In the genomic region with DNA sequence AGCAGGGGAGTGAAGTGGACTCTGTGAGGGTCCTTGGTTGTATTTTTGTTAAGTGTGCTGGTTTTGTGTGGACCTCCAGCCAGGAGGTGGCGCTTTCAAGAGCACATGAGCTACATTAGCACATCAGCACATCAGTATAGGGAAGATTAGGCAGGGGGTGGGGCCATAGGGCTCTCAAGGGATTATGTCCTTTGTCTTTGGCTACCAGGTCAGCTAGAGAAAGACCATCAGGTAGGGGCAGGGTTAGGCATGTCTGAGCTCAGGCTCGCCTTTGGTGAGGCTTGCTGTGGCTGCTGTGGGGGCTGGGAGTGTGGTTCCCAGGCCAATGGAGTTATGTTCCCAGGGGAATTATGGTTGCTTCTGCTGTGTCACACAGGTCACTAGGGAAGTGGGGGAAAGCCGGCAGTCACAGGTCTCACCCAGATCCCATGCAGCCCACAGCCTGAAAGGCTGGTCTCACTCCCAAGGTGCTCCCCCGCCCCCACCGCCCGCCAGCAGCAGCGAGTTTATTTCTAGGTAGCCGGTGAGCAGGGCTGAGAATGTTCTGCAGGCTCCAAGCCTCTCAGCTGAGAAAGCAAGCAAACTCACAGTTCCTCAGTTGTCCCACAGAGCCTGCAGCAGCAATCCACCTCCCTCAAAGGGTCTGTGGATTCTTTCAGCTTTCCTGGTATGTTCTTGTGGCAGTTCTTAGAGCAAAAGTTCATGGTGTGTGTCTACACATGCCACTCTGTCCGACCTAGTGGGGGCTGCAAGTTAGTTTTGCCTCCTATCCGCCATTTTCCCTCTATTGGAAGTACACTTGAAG, we compare ENCODE assay signal across 10 cellular contexts. TPM values are rescaled to one million over a fixed set of nuclear protein-coding genes. Genes with fewer than 3 reads are reported as not detected.
DNase-seq lines count a peak whose midpoint lies in the region; FAIRE-seq and TF ChIP-seq lines count a peak whose summit lies in the region.
"Had no signal": no experiment of that assay in that cellular context is flagged by ENCODE, and none has a peak within 500 bp of the region (broad histone marks: within the 10 kb centered on the region; RNA-seq: fewer than 3 reads in every experiment).

No MANE protein-coding gene starts in this region.

- H3K79me2 ChIP-seq in ACC112 (ENCODE audit: control insufficient read depth, insufficient read depth, low read length, unreplicated experiment): no peaks in the 10 kb centered on the region

- peak overlapping the region; percentile 63 to 95 (median 78) for H3K27ac Mint-ChIP-seq in IgD-negative memory B cell
- H3K27ac Mint-ChIP-seq in endodermal cell: no peak overlapping the region

- H3K4me3 ChIP-seq in ACC112 (ENCODE audit: low read depth, low read length) (peak overlapping the region; percentile 89), endodermal cell (ENCODE audit: low read length) (no peak overlapping the region), skin epidermis (peak overlapping the region in 5 of 7 experiments; percentile 23 to 41 (median 32)), MG63 (no peak overlapping the region; the same call in 1 of the 2 replicates)

- TF ChIP-seq POLR2A in GM12891 (IDR thresholded peaks at IDR 0.05; ENCODE audit: low read depth, low read length): 0 out of 2 replicates have a peak, but pooled peaks have one; percentile 31

- H3K36me3 ChIP-seq in ACC112 (ENCODE audit: insufficient read depth, low read length): no peaks in the 10 kb centered on the region
- no peaks in the 10 kb centered on the region for H3K36me3 ChIP-seq in endodermal cell (ENCODE audit: control insufficient read depth, insufficient read depth, low read length)
- H3K36me3 ChIP-seq in MG63: no peaks in the 10 kb centered on the region

- WGBS in endodermal cell (ENCODE audit: insufficient coverage in 1 of 2, insufficient read length in 1 of 2), 2 experiments: 86% methylated on average over 3 to 10 of the region's 10 CpGs

- peak; percentile 76 for FAIRE-seq in GM12891 (lab: Jason Lieb, UNC)

- H3K27me3 Mint-ChIP-seq in IgD-negative memory B cell (peaks cover 17% of the 10 kb centered on the region), endodermal cell (ENCODE audit: insufficient read depth) (peaks cover 36% of the 10 kb centered on the region)

- H3K9me3 Mint-ChIP-seq in IgD-negative memory B cell: peaks cover 0 to 8% (median 2%) of the 10 kb centered on the region in 3 donors
- H3K9me3 Mint-ChIP-seq in endodermal cell: peaks cover 24% of the 10 kb centered on the region

- TF ChIP-seq CTCF in endodermal cell (conservative IDR thresholded peaks at IDR 0.05): peak; percentile 53

- H3K9ac ChIP-seq in endodermal cell (ENCODE audit: extremely low read depth, low read length, poor library complexity, severe bottlenecking): no peak overlapping the region

- H3K9me3 ChIP-seq in endodermal cell (ENCODE audit: control insufficient read depth, low read length) (no peaks in the 10 kb centered on the region), MG63 (peaks cover 2% of the 10 kb centered on the region; the same call in 1 of the 2 replicates)

- DNase-seq in GM12891 (ENCODE audit: insufficient read length, low spot score) (no peak), SK-N-DZ (ENCODE audit: low spot score) (peak; percentile 70), endodermal cell (peak; percentile 85), MG63 (no peak)
- no peak for DNase-seq in activated CD8-positive, alpha-beta memory T cell treated with anti-CD3 and anti-CD28 coated beads for 24 hours

- H3K36me3 Mint-ChIP-seq in IgD-negative memory B cell (no peaks in the 10 kb centered on the region), endodermal cell (ENCODE audit: low read depth) (no peaks in the 10 kb centered on the region)

- H3K4me1 ChIP-seq in ACC112 (ENCODE audit: control insufficient read depth, insufficient read depth, low read length, unreplicated experiment) (peaks cover 20% of the 10 kb centered on the region), endodermal cell (ENCODE audit: control insufficient read depth, insufficient read depth, low read length) (no peaks in the 10 kb centered on the region)

- H3K4me1 Mint-ChIP-seq in IgD-negative memory B cell: peaks cover 7 to 16% (median 7%) of the 10 kb centered on the region in 3 donors
- H3K4me1 Mint-ChIP-seq in endodermal cell: no peaks in the 10 kb centered on the region

- H3K27me3 ChIP-seq in ACC112 (ENCODE audit: insufficient read depth, low read length): no peaks in the 10 kb centered on the region
- H3K27me3 ChIP-seq in endodermal cell (ENCODE audit: control insufficient read depth, insufficient read depth, low read length, poor library complexity, severe bottlenecking): peaks cover 17% of the 10 kb centered on the region
- H3K27me3 ChIP-seq in MG63: peaks cover 20% of the 10 kb centered on the region

- peak overlapping the region; percentile 51 to 98 (median 94) for H3K4me3 Mint-ChIP-seq in IgD-negative memory B cell
- H3K4me3 Mint-ChIP-seq in endodermal cell: no peak overlapping the region

- H2AFZ ChIP-seq in ACC112 (ENCODE audit: low read length, unreplicated experiment): peak overlapping the region; percentile 99

- H3K27ac ChIP-seq in ACC112 (ENCODE audit: low read depth, low read length) (peak overlapping the region; percentile 32), endodermal cell (ENCODE audit: low read depth, low read length) (no peak overlapping the region), skin epidermis (peak overlapping the region in 14 of 21 experiments; percentile 8 to 80 (median 46))
- H3K27ac ChIP-seq: HL-60 had no signal

TF ChIP-seq in GM12891, 5 proteins besides CTCF, POLR2A, EP300 and RAD21:
- no peak for TF ChIP-seq PAX5 (IDR thresholded peaks at IDR 0.05; ENCODE audit: insufficient read depth, low read length, severe bottlenecking)
- TF ChIP-seq SPI1 (IDR thresholded peaks at IDR 0.05; ENCODE audit: low read depth, low read length): no peak
- TF ChIP-seq TAF1 (IDR thresholded peaks at IDR 0.05; ENCODE audit: low read depth, low read length): peak; percentile 44; the same call in 1 of the 2 replicates
- TF ChIP-seq POU2F2 (IDR thresholded peaks at IDR 0.05; ENCODE audit: low read depth, low read length): no peak
- no peak for TF ChIP-seq POLR2AphosphoS5 (IDR thresholded peaks at IDR 0.05; ENCODE audit: low read depth, low read length)
TF ChIP-seq in GM12891: peak in this region for 1.

RNA-seq across cellular contexts. Expression of gene OR1J1, which starts 13.7 kb away (rescaled TPM):
- not detected for polyA plus RNA-seq in GM12891 (2012; ENCODE audit: low read depth, missing spikeins)
- polyA plus RNA-seq in IgD-negative memory B cell: not detected
- not detected in 2 replicates for polyA plus RNA-seq in SK-N-DZ (2014; cell fraction: cytosol; rRNA removed)
- not detected in 2 replicates for polyA plus RNA-seq in SK-N-DZ (2014; cell fraction: nucleus; rRNA removed)
- total RNA-seq in endodermal cell: not detected
- polyA plus RNA-seq in endodermal cell (2013, experiment 1 of 2): not detected
- polyA plus RNA-seq in endodermal cell (2013, experiment 2 of 2): not detected
- not detected in 2 replicates for total RNA-seq in MG63 (2014; rRNA removed; shearing (Covaris generic); ENCODE audit: low replicate concordance)
- total RNA-seq: left colon had no signal

RNA-seq across cellular contexts. Expression of gene OR1J2, which starts 46.6 kb away (rescaled TPM):
- polyA plus RNA-seq in GM12891 (2012; ENCODE audit: low read depth, missing spikeins): not detected
- not detected for polyA plus RNA-seq in IgD-negative memory B cell
- polyA plus RNA-seq in SK-N-DZ (2014; cell fraction: cytosol; rRNA removed): not detected in 2 replicates
- polyA plus RNA-seq in SK-N-DZ (2014; cell fraction: nucleus; rRNA removed): not detected in 2 replicates
- not detected for total RNA-seq in endodermal cell
- polyA plus RNA-seq in endodermal cell (2013, experiment 1 of 2): not detected
- not detected for polyA plus RNA-seq in endodermal cell (2013, experiment 2 of 2)
- total RNA-seq in MG63 (2014; rRNA removed; shearing (Covaris generic); ENCODE audit: low replicate concordance): not detected in 2 replicates
- total RNA-seq: left colon had no signal

RNA-seq across cellular contexts. Expression of gene OR1J4, which starts 54.9 kb away (rescaled TPM):
- not detected for polyA plus RNA-seq in GM12891 (2012; ENCODE audit: low read depth, missing spikeins)
- polyA plus RNA-seq in IgD-negative memory B cell: not detected
- not detected in 2 replicates for polyA plus RNA-seq in SK-N-DZ (2014; cell fraction: cytosol; rRNA removed)
- not detected in 2 replicates for polyA plus RNA-seq in SK-N-DZ (2014; cell fraction: nucleus; rRNA removed)
- not detected for total RNA-seq in endodermal cell
- polyA plus RNA-seq in endodermal cell (2013, experiment 1 of 2): not detected
- polyA plus RNA-seq in endodermal cell (2013, experiment 2 of 2): not detected
- not detected in 2 replicates for total RNA-seq in MG63 (2014; rRNA removed; shearing (Covaris generic); ENCODE audit: low replicate concordance)
- total RNA-seq: left colon had no signal

Comparison
In these comparisons a context has a peak if more than half of its experiments do, and no peak if none do; other contexts are left out.
1. H3K4me3 ChIP-seq: peak in ACC112 (single experiment) and skin epidermis (5 of 7); none in endodermal cell (single experiment) and MG63 (single experiment).
2. DNase-seq: peak in SK-N-DZ (single experiment) and endodermal cell (single experiment); none in GM12891 (single experiment), MG63 (single experiment) and activated CD8-positive, alpha-beta memory T cell treated with anti-CD3 and anti-CD28 coated beads for 24 hours (single experiment).